In the genomic region with DNA sequence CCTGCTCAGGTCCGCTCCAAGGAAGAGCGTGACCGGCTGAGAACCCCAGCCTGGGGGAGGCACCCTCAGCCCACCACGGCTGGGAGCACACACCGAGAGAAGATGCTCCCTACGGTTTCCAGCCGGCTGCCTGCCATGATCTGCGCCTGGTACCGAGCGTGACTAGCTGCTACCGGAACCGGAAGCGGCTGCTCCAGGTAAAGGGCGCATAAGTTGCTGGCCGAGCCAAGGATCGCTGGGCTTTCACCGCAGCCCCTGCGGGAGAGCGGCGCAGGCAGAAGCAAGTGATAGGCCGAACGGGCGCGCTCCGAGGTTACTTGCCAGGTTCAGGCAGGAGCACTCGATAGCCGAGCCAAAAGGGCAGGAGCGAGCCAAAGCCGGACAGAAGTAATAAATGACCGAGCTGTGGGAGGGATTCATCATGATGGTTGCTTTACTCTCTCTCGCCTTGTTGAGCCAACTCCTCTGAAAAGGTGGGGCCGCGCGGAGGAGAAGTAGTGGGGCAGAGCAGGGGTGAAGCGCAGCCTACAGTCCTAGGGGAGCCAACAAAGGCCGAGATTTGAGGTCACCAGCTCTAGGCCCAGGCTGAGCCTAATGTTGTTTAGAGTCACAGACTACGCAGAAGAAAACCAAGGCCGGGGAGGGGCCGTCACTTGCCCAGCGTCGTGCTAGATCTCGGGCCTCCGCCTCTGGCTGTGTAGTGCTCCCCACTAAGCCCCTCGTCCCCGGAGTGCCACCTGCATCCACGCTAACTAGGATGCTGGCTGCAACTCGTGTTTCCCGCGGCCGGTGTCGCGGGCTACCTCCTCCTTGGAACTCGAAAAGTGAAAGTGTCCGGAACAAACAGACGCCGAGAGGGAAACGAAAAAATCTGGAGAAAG, we compare ENCODE assay signal across 8 cellular contexts. TPM values are rescaled to one million over a fixed set of nuclear protein-coding genes. Genes with fewer than 3 reads are reported as not detected.
DNase-seq lines count a peak whose midpoint lies in the region; ATAC-seq and TF ChIP-seq lines count a peak whose summit lies in the region.

TSS of gene MRPS23 (minus strand) at position 171 of the 881 bp plus-strand sequence. CDS start at position 137, 34 bp downstream.

- H3K27me3 ChIP-seq in psoas muscle (ENCODE audit: insufficient read depth in 3 of 3, low read length in 2 of 3): no peaks in the 10 kb centered on the region
- no peaks in the 10 kb centered on the region for H3K27me3 ChIP-seq in uterus

- H3K4me3 ChIP-seq in psoas muscle (peak within 1 kb of the TSS; percentile 82), uterus (peak within 1 kb of the TSS; percentile 88 to 99)

- intact Hi-C loops in left ventricle myocardium superior (cut with micrococcal nuclease): loop anchor here (10.0 kb wide), 1 partner anchor 265 kb away; no protein-coding TSS in a partner anchor
- intact Hi-C loops in psoas muscle (cut with DNase I): loop anchor here (10.0 kb wide), 2 partner anchors 235 to 265 kb away; partner anchors contain the start of gene DYNLL2 (in 1 of the 2)
- intact Hi-C loops in uterus (cut with DNase I; ENCODE audit: low total_unique reads): no loop called here

- TF ChIP-seq CTCF in psoas muscle (IDR thresholded peaks at IDR 0.05): no peak
- peak in 2 of 4 experiments; percentile 37 to 45 for TF ChIP-seq CTCF in uterus (IDR thresholded peaks at IDR 0.05)

- peak; percentile 98 for DNase-seq in NCI-H1694 treated with DMSO at 0.1 percent for 48 hours (lab: John Stamatoyannopoulos, UW)
- DNase-seq in T-helper 17 cell: peak; percentile 89 to 93 (median 93)
- DNase-seq in amygdala (lab: John Stamatoyannopoulos, UW): peak; percentile 76 to 99 (median 97)
- DNase-seq in left ventricle myocardium superior: peak; percentile 99
- DNase-seq in psoas muscle: peak; percentile 98 to 99
- DNase-seq in uterus: peak; percentile 98

- H3K27ac Mint-ChIP-seq in T-helper 17 cell: peak within 1 kb of the TSS; percentile 100

- 0 to 1% (median 0%) methylated on average over 57 of the region's 57 CpGs for WGBS in psoas muscle, 3 donors

- TF ChIP-seq POLR2A in GM15510 (IDR thresholded peaks at IDR 0.05; ENCODE audit: borderline replicate concordance, extremely low read depth, insufficient read length): peak; percentile 86
- TF ChIP-seq POLR2A in uterus (IDR thresholded peaks at IDR 0.05): peak; percentile 84 to 87

- H3K4me3 Mint-ChIP-seq in T-helper 17 cell: peak within 1 kb of the TSS; percentile 96

- H3K4me1 ChIP-seq in psoas muscle: peaks cover 51% of the 10 kb centered on the region
- H3K4me1 ChIP-seq in uterus: peaks cover 4 to 7% of the 10 kb centered on the region in 2 donors

- H3K27me3 Mint-ChIP-seq in T-helper 17 cell: no peaks in the 10 kb centered on the region

- peaks cover 23% of the 10 kb centered on the region for H3K4me1 Mint-ChIP-seq in T-helper 17 cell

- H3K9me3 ChIP-seq in T-helper 17 cell (ENCODE audit: control insufficient read depth, low read length, poor library complexity, severe bottlenecking): no peaks in the 10 kb centered on the region
- H3K9me3 ChIP-seq in psoas muscle: no peaks in the 10 kb centered on the region
- H3K9me3 ChIP-seq in uterus: no peaks in the 10 kb centered on the region

- H3K36me3 ChIP-seq in psoas muscle (ENCODE audit: insufficient read depth in 1 of 2, low read depth in 1 of 2) (peaks cover 0 to 27% of the 10 kb centered on the region in 2 donors), uterus (no peaks in the 10 kb centered on the region)

- H3K27ac ChIP-seq in psoas muscle: peak within 1 kb of the TSS; percentile 93
- peak within 1 kb of the TSS; percentile 92 to 94 for H3K27ac ChIP-seq in uterus

- peaks cover 2% of the 10 kb centered on the region for H3K36me3 Mint-ChIP-seq in T-helper 17 cell (ENCODE audit: low read depth)

- peak; percentile 96 for ATAC-seq in HG02885 (IDR thresholded peaks at IDR 0.05; ENCODE audit: poor library complexity, unreplicated experiment)
- peak; percentile 96 for ATAC-seq in T-helper 17 cell
- ATAC-seq in left ventricle myocardium superior: peak; percentile 81
- peak; percentile 80 to 89 (median 86) for ATAC-seq in psoas muscle

RNA-seq across cellular contexts. Expression of gene MRPS23, which starts in this region (rescaled TPM):
- total RNA-seq in T-helper 17 cell: 10 to 100 TPM; 16.6 to 17.0 TPM
- total RNA-seq in left ventricle myocardium superior: 86.3 TPM
- 10 to 100 TPM; 27.2 to 58.0 (median 40.4) TPM for total RNA-seq in psoas muscle
- 10 to 100 TPM; 49.2 to 91.1 (median 76.2) TPM for polyA plus RNA-seq in psoas muscle
- 10 to 100 TPM in 2 of 4 donors, 1 to 10 TPM in 2; 5.9 to 35.2 (median 16.8) TPM for total RNA-seq in uterus

Comparison
In these comparisons a context has a peak if more than half of its experiments do, and no peak if none do; other contexts are left out.
1. Peak in every context shown above with its lines: DNase-seq, ATAC-seq, H3K4me3 ChIP-seq and H3K27ac ChIP-seq.